ENCODE assay signal across 8 cellular contexts in the genomic region with DNA sequence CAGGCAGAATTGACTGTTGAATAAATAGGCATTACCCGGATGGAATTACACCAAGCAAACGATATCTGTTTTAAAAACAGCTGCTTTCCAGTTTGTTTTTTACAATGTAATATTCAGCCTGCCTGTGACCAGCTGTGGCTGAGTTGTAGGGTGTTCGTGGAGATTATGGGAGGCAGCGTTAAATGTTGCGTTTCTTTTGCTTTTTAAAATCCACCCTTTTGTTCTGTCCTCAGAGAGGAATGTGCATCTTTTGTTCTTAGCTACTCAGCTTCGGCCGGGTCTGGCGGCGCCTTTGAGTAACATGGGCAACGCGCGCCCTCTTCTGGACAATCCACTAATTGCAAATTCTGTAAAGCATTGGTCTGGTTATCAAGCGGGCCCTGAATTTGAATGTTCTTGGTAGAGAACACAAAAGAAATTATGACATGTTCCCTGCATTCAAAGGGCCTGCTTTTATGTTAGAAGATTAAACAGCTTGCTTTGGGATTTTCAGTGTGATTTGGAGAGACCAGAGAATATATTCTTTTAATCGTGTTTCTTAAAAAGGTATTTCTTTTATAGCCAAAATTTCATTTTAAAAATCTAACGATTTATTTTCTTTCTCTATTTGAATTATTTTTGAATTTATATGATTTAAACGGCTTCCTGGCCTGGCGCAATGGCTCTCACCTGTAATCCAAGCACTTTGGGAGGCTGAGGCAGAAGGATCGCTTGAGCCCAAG.
A peak's percentile ranks its signal among the peaks of the same experiment; 100 is the strongest.
DNase-seq lines count a peak whose midpoint lies in the region; ATAC-seq and TF ChIP-seq lines count a peak whose summit lies in the region.

No MANE protein-coding gene starts in this region.

- H3K27me3 ChIP-seq in DND-41 (ENCODE audit: insufficient read depth, low read length, poor library complexity) (no peaks in the 10 kb centered on the region), right cardiac atrium (ENCODE audit: control insufficient read depth, insufficient read depth) (no peaks in the 10 kb centered on the region)

- H3K9me3 Mint-ChIP-seq in T-helper 2 cell treated with Interferon-gamma antibody and Interleukin-4, amounts not matched to agents 5 μg/mL and 100 μg/mL, for 36 hours: no peaks in the 10 kb centered on the region

- peaks cover 5% of the 10 kb centered on the region for H3K4me1 ChIP-seq in DND-41 (ENCODE audit: insufficient read depth, low read length)
- H3K4me1 ChIP-seq in right cardiac atrium (ENCODE audit: control insufficient read depth, insufficient read depth, low read length): no peaks in the 10 kb centered on the region

- peak overlapping the region; percentile 77 for H2AFZ ChIP-seq in DND-41 (ENCODE audit: low read depth, low read length)

- DNase-seq in DND-41 (peak; percentile 85), NCI-H1694 (lab: John Stamatoyannopoulos, UW) (peak; percentile 91), right cardiac atrium (peak; percentile 76 to 86 (median 81)), retinal pigment epithelial cell (ENCODE audit: low read depth) (no peak)
- peak; percentile 67 for DNase-seq in T-helper 2 cell treated with Interferon-gamma antibody and Interleukin-4, amounts not matched to agents 5 μg/mL and 100 μg/mL, for 36 hours (ENCODE audit: low spot score)

- peak overlapping the region; percentile 7; the same call in 1 of the 2 replicates for H3K9ac ChIP-seq in DND-41 (ENCODE audit: low read depth, low read length)

- H3K27me3 Mint-ChIP-seq in T-helper 2 cell treated with Interferon-gamma antibody and Interleukin-4, amounts not matched to agents 5 μg/mL and 100 μg/mL, for 36 hours (ENCODE audit: low read depth): peaks cover 18% of the 10 kb centered on the region

- H3K27ac ChIP-seq in DND-41 (ENCODE audit: low read length) (no peak overlapping the region), angular gyrus (ENCODE audit: low read depth, low read length) (peak overlapping the region; percentile 95), right cardiac atrium (ENCODE audit: low read length) (no peak overlapping the region)

- WGBS in right cardiac atrium: 20% methylated on average over 18 of the region's 18 CpGs

- peak overlapping the region; percentile 52 for H3K4me2 ChIP-seq in DND-41 (ENCODE audit: insufficient read depth, low read length)

- H3K4me3 Mint-ChIP-seq in T-helper 2 cell treated with Interferon-gamma antibody and Interleukin-4, amounts not matched to agents 5 μg/mL and 100 μg/mL, for 36 hours: no peak overlapping the region

- H3K4me3 ChIP-seq in DND-41 (ENCODE audit: low read depth in 1 of 2, low read length in 2 of 2) (no peak overlapping the region), right cardiac atrium (ENCODE audit: low read length) (peak overlapping the region; percentile 13), retinal pigment epithelial cell (ENCODE audit: low read length) (peak overlapping the region; percentile 23)

- H3K27ac Mint-ChIP-seq in T-helper 2 cell treated with Interferon-gamma antibody and Interleukin-4, amounts not matched to agents 5 μg/mL and 100 μg/mL, for 36 hours: no peak overlapping the region

- H3K4me1 Mint-ChIP-seq in T-helper 2 cell treated with Interferon-gamma antibody and Interleukin-4, amounts not matched to agents 5 μg/mL and 100 μg/mL, for 36 hours (ENCODE audit: low read depth): no peaks in the 10 kb centered on the region

- intact Hi-C loops in right cardiac atrium (cut with DNase I): loop anchor here (1.0 to 10.0 kb wide), 5 partner anchors 45 to 283 kb away; no protein-coding TSS in a partner anchor

- H4K20me1 ChIP-seq in DND-41 (ENCODE audit: insufficient read depth, low read length): no peaks in the 10 kb centered on the region

- no peaks in the 10 kb centered on the region for H3K36me3 ChIP-seq in DND-41 (ENCODE audit: insufficient read depth, low read length)

- ATAC-seq in DND-41 (ENCODE audit: insufficient read depth, low read depth): peak; percentile 95
- ATAC-seq in HG02623 (IDR thresholded peaks at IDR 0.05; ENCODE audit: unreplicated experiment): peak; percentile 84
- ATAC-seq in right cardiac atrium: peak; percentile 86 to 88
- ATAC-seq in GM21737 (IDR thresholded peaks at IDR 0.05; ENCODE audit: unreplicated experiment): no peak

- H3K9me3 ChIP-seq in DND-41 (ENCODE audit: insufficient read depth, low read length, severe bottlenecking) (no peaks in the 10 kb centered on the region), right cardiac atrium (ENCODE audit: control insufficient read depth, low read length) (no peaks in the 10 kb centered on the region)

- TF ChIP-seq CTCF in DND-41 (IDR thresholded peaks at IDR 0.05; ENCODE audit: borderline replicate concordance, extremely low read depth, low read length, poor library complexity, severe bottlenecking) (peak; percentile 88), retinal pigment epithelial cell (conservative IDR thresholded peaks at IDR 0.05; ENCODE audit: low read depth, low read length) (peak; percentile 74)

- H3K79me2 ChIP-seq in DND-41 (ENCODE audit: insufficient read depth, low read length): no peaks in the 10 kb centered on the region

- H3K36me3 Mint-ChIP-seq in T-helper 2 cell treated with Interferon-gamma antibody and Interleukin-4, amounts not matched to agents 5 μg/mL and 100 μg/mL, for 36 hours (ENCODE audit: low read depth): no peaks in the 10 kb centered on the region

Comparison
In these comparisons a context has a peak if more than half of its experiments do, and no peak if none do; other contexts are left out.
1. H3K4me3 ChIP-seq: peak in right cardiac atrium (single experiment) and retinal pigment epithelial cell (single experiment); none in DND-41 (0 of 2).